15 cellular contexts compared by ENCODE assay signal in genomic region chr20:47506850-47507249, GRCh38. TPM values are rescaled to one million over a fixed set of nuclear protein-coding genes. Genes with fewer than 3 reads are reported as not detected.
DNase-seq lines count a peak whose midpoint lies in the region; ATAC-seq and TF ChIP-seq lines count a peak whose summit lies in the region.
"Had no signal": no experiment of that assay in that cellular context is flagged by ENCODE, and none has a peak within 500 bp of the region (broad histone marks: within the 10 kb centered on the region; RNA-seq: fewer than 3 reads in every experiment).

No MANE protein-coding gene starts in this region.

- no peaks in the 10 kb centered on the region for H3K36me3 ChIP-seq in HAP-1 (replicated peaks)
- H3K36me3 ChIP-seq in naive thymus-derived CD4-positive, alpha-beta T cell (ENCODE audit: control insufficient read depth in 2 of 3, insufficient read depth in 3 of 3, low read length in 3 of 3): peaks cover 0 to 7% (median 0%) of the 10 kb centered on the region in 3 experiments
- H3K36me3 ChIP-seq: adrenal gland had no signal

- H3K9me3 ChIP-seq in HAP-1: no peaks in the 10 kb centered on the region
- no peaks in the 10 kb centered on the region for H3K9me3 ChIP-seq in naive thymus-derived CD4-positive, alpha-beta T cell (ENCODE audit: control insufficient read depth in 2 of 3, low read length in 3 of 3)
- H3K9me3 ChIP-seq: adrenal gland had no signal

- H3K9me3 Mint-ChIP-seq in activated CD8-positive, alpha-beta memory T cell treated with anti-CD3 and anti-CD28 coated beads, Interleukin-2, amount 10 ng/mL, durations not matched to agents 7 days and 5 days (ENCODE audit: low read depth): no peaks in the 10 kb centered on the region
- no peaks in the 10 kb centered on the region for H3K9me3 Mint-ChIP-seq in activated B cell treated with CpG ODN at 0.5 μM for 24 hours
- no peaks in the 10 kb centered on the region for H3K9me3 Mint-ChIP-seq in naive thymus-derived CD4-positive, alpha-beta T cell

- no peak for DNase-seq in activated CD8-positive, alpha-beta memory T cell treated with anti-CD3 and anti-CD28 coated beads, Interleukin-2, amount 10 ng/mL, durations not matched to agents 7 days and 5 days
- DNase-seq in activated CD8-positive, alpha-beta memory T cell treated with anti-CD3 and anti-CD28 coated beads for 24 hours: no peak
- peak; percentile 26 to 52 for DNase-seq in HAP-1 (ENCODE audit: low spot score in 2 of 2)
- DNase-seq in activated B cell treated with CpG ODN at 0.5 μM for 24 hours: no peak
- DNase-seq in naive thymus-derived CD4-positive, alpha-beta T cell: no peak
- no peak for DNase-seq in iPS-NIHi11 (ENCODE audit: low spot score)
- DNase-seq: adrenal gland, Calu3, cerebellar nuclear complex, mesenchymal stem cell, NCI-H1436 treated with DMSO at 0.1 percent for 48 hours, NCI-H510A treated with DMSO at 0.1 percent for 48 hours, T-helper 9 cell had no signal

- POLR2A ChIA-PET in activated B cell treated with CpG ODN at 0.5 μM for 24 hours (lab: Charles Lee): interaction anchor here (0.6 to 2.5 kb wide), 4 partner anchors 51 to 95 kb away, joined by 3 to 15 read pairs (median 4); no protein-coding TSS in a partner anchor
- POLR2A ChIA-PET in naive thymus-derived CD4-positive, alpha-beta T cell (lab: Charles Lee): interaction anchor here (0.6 kb wide), 1 partner anchor 66 kb away, joined by 3 read pairs; no protein-coding TSS in a partner anchor

- peaks cover under 1% of the 10 kb centered on the region for H3K27me3 Mint-ChIP-seq in activated CD8-positive, alpha-beta memory T cell treated with anti-CD3 and anti-CD28 coated beads, Interleukin-2, amount 10 ng/mL, durations not matched to agents 7 days and 5 days
- no peaks in the 10 kb centered on the region for H3K27me3 Mint-ChIP-seq in activated B cell treated with CpG ODN at 0.5 μM for 24 hours
- H3K27me3 Mint-ChIP-seq in naive thymus-derived CD4-positive, alpha-beta T cell: no peaks in the 10 kb centered on the region

- H3K4me3 Mint-ChIP-seq in activated CD8-positive, alpha-beta memory T cell treated with anti-CD3 and anti-CD28 coated beads, Interleukin-2, amount 10 ng/mL, durations not matched to agents 7 days and 5 days: peak overlapping the region; percentile 21
- H3K4me3 Mint-ChIP-seq in activated B cell treated with CpG ODN at 0.5 μM for 24 hours: peak overlapping the region; percentile 47
- peak overlapping the region; percentile 5 to 66 (median 34) for H3K4me3 Mint-ChIP-seq in naive thymus-derived CD4-positive, alpha-beta T cell

- no peak for ATAC-seq in activated CD8-positive, alpha-beta memory T cell treated with anti-CD3 and anti-CD28 coated beads, Interleukin-2, amount 10 ng/mL, durations not matched to agents 7 days and 5 days
- ATAC-seq in activated B cell treated with CpG ODN at 0.5 μM for 24 hours (ENCODE audit: low read depth): no peak
- ATAC-seq in naive thymus-derived CD4-positive, alpha-beta T cell: no peak
- ATAC-seq in GM21515 (IDR thresholded peaks at IDR 0.05; ENCODE audit: unreplicated experiment): no peak
- ATAC-seq in HG03457 (IDR thresholded peaks at IDR 0.05; ENCODE audit: unreplicated experiment): no peak

- H3K27me3 ChIP-seq in HAP-1 (ENCODE audit: low read depth): no peaks in the 10 kb centered on the region
- no peaks in the 10 kb centered on the region for H3K27me3 ChIP-seq in naive thymus-derived CD4-positive, alpha-beta T cell (ENCODE audit: control insufficient read depth in 2 of 2, insufficient read depth in 2 of 2, low read length in 2 of 2)
- H3K27me3 ChIP-seq: adrenal gland had no signal

- in situ Hi-C loops in HAP-1 (cut with MboI; ENCODE audit: low sequenced_read_pairs): no loop called here

- H3K4me1 Mint-ChIP-seq in activated CD8-positive, alpha-beta memory T cell treated with anti-CD3 and anti-CD28 coated beads, Interleukin-2, amount 10 ng/mL, durations not matched to agents 7 days and 5 days: peaks cover 64% of the 10 kb centered on the region
- peaks cover 77% of the 10 kb centered on the region for H3K4me1 Mint-ChIP-seq in activated B cell treated with CpG ODN at 0.5 μM for 24 hours
- peaks cover 53 to 84% (median 77%) of the 10 kb centered on the region in 7 donors for H3K4me1 Mint-ChIP-seq in naive thymus-derived CD4-positive, alpha-beta T cell

- H3K27ac ChIP-seq in naive thymus-derived CD4-positive, alpha-beta T cell (ENCODE audit: low read depth, low read length): no peak overlapping the region
- H3K27ac ChIP-seq: adrenal gland had no signal

- H3K4me3 ChIP-seq in HAP-1: no peak overlapping the region
- H3K4me3 ChIP-seq in naive thymus-derived CD4-positive, alpha-beta T cell (ENCODE audit: low read length): no peak overlapping the region
- H3K4me3 ChIP-seq: adrenal gland had no signal

- peak overlapping the region; percentile 45 for H3K27ac Mint-ChIP-seq in activated CD8-positive, alpha-beta memory T cell treated with anti-CD3 and anti-CD28 coated beads, Interleukin-2, amount 10 ng/mL, durations not matched to agents 7 days and 5 days
- H3K27ac Mint-ChIP-seq in activated B cell treated with CpG ODN at 0.5 μM for 24 hours: peak overlapping the region; percentile 57
- peak overlapping the region in 8 of 9 donors; percentile 0 to 68 (median 52) for H3K27ac Mint-ChIP-seq in naive thymus-derived CD4-positive, alpha-beta T cell

- CTCF ChIA-PET in activated CD8-positive, alpha-beta memory T cell treated with anti-CD3 and anti-CD28 coated beads, Interleukin-2, amount 10 ng/mL, durations not matched to agents 7 days and 5 days (lab: Charles Lee): interaction anchor here (1.0 to 2.5 kb wide), 2 partner anchors 103 to 123 kb away, joined by 3 to 6 read pairs; no protein-coding TSS in a partner anchor
- CTCF ChIA-PET in activated B cell treated with CpG ODN at 0.5 μM for 24 hours (lab: Charles Lee): interaction anchor here (3.4 kb wide), 1 partner anchor 122 kb away, joined by 13 read pairs; no protein-coding TSS in a partner anchor
- CTCF ChIA-PET in naive thymus-derived CD4-positive, alpha-beta T cell (lab: Charles Lee): no interaction called here

- TF ChIP-seq CTCF in activated B cell treated with CpG ODN at 0.5 μM for 24 hours (IDR thresholded peaks at IDR 0.05): no peak

- H3K4me1 ChIP-seq in HAP-1: peaks cover 52% of the 10 kb centered on the region
- H3K4me1 ChIP-seq in naive thymus-derived CD4-positive, alpha-beta T cell (ENCODE audit: control insufficient read depth in 2 of 2, insufficient read depth in 2 of 2, low read length in 2 of 2): peaks cover 33 to 35% of the 10 kb centered on the region in 2 donors

- intact Hi-C loops in activated B cell treated with CpG ODN at 0.5 μM for 24 hours (cut with micrococcal nuclease): no loop called here
- intact Hi-C loops in naive thymus-derived CD4-positive, alpha-beta T cell (cut with micrococcal nuclease): loop anchor here in 1 of 2 donors (5.0 to 10.0 kb wide), 2 partner anchors 92 to 820 kb away; partner anchors contain the start of gene TP53RK

- peaks cover 40% of the 10 kb centered on the region for H3K36me3 Mint-ChIP-seq in activated CD8-positive, alpha-beta memory T cell treated with anti-CD3 and anti-CD28 coated beads, Interleukin-2, amount 10 ng/mL, durations not matched to agents 7 days and 5 days
- peaks cover 47% of the 10 kb centered on the region for H3K36me3 Mint-ChIP-seq in activated B cell treated with CpG ODN at 0.5 μM for 24 hours (ENCODE audit: low read depth)
- H3K36me3 Mint-ChIP-seq in naive thymus-derived CD4-positive, alpha-beta T cell: peaks cover 0 to 26% (median 3%) of the 10 kb centered on the region in 5 donors

RNA-seq across cellular contexts. Expression of gene NCOA3, which starts 5.2 kb away (rescaled TPM):
- 10 to 100 TPM; 74.9 to 75.8 TPM for total RNA-seq in activated CD8-positive, alpha-beta memory T cell treated with anti-CD3 and anti-CD28 coated beads, Interleukin-2, amount 10 ng/mL, durations not matched to agents 7 days and 5 days
- 186 and 187 TPM in 2 replicates for total RNA-seq in activated B cell treated with CpG ODN at 0.5 μM for 24 hours
- 100 to 1,000 TPM in 1 of 5 experiments, 10 to 100 TPM in 4; 75.0 to 115 (median 89.2) TPM for total RNA-seq in naive thymus-derived CD4-positive, alpha-beta T cell
- 10 to 100 TPM; 20.3 to 28.4 TPM for polyA plus RNA-seq in naive thymus-derived CD4-positive, alpha-beta T cell

Comparison
In these comparisons a context has a peak if more than half of its experiments do, and no peak if none do; other contexts are left out.
1. DNase-seq: peak in HAP-1 (2 of 2); none in activated CD8-positive, alpha-beta memory T cell treated with anti-CD3 and anti-CD28 coated beads, Interleukin-2, amount 10 ng/mL, durations not matched to agents 7 days and 5 days (single experiment), activated CD8-positive, alpha-beta memory T cell treated with anti-CD3 and anti-CD28 coated beads for 24 hours (single experiment), activated B cell treated with CpG ODN at 0.5 μM for 24 hours (single experiment), naive thymus-derived CD4-positive, alpha-beta T cell (0 of 9) and iPS-NIHi11 (single experiment).
2. Peak in every context shown above with its lines, with median percentiles within 50 percentile points of each other: H3K27ac Mint-ChIP-seq and H3K4me3 Mint-ChIP-seq.